In the genomic region with DNA sequence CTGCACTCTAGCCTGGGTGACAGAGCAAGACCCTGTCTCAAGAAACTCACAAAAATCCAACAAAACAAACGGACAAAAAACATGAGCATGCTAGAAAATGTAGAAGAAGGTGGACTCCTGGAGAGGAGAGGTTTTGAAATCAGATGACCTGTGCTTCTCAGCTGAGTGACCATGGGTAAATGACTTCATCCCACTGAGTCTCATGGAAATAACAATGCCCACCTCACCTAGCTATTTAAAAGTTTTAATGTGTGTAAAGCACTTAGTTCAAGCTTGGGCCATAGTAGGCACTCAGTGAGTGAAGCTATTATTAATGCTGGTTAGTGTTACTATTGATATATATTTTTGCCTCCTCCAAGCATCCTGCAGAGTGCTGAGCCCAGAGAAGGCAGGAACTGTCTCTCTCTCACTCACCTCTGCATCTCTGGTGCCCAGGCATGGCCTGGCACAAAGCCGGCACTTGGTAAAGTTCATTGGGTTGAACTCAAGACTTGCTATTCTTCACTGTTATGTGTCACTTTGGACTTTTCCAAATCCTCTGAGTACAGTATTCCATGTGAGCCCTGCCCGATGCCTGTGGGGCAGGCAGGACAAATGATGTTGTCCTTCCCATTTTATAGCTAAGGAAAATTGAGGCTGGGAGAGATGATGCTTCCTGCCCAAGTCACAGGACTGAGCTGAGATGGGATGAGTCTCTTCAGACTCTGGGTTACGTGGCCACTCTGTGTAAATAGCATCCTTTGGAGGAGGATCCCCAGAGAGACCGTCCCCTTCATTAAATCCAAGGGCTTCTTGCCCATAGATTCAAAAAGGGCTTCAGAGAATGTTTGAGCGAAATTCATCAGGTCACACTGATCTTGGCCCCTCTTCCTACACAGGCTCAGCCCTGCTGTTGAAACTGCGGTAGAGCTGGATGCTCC, we compare ENCODE assay signal across 12 cellular contexts.
DNase-seq lines count a peak whose midpoint lies in the region; ATAC-seq and TF ChIP-seq lines count a peak whose summit lies in the region.
"Had no signal": no experiment of that assay in that cellular context is flagged by ENCODE, and none has a peak within 500 bp of the region (broad histone marks: within the 10 kb centered on the region; RNA-seq: fewer than 3 reads in every experiment).

No MANE protein-coding gene starts in this region.

- CTCF ChIA-PET in RWPE1 (lab: Yijun Ruan, JAX), result interaction anchor here (0.6 to 1.9 kb wide), 4 partner anchors 18 to 1143 kb away, joined by 3 to 10 read pairs (median 4); no protein-coding TSS in a partner anchor
- CTCF ChIA-PET in activated naive CD4-positive, alpha-beta T cell treated with anti-CD3 and anti-CD28 coated beads for 36 hours (lab: Charles Lee), result interaction anchor here (1.2 to 1.4 kb wide), 2 partner anchors 18 to 245 kb away, joined by 3 to 4 read pairs; no protein-coding TSS in a partner anchor

- H3K4me3 ChIP-seq in kidney epithelial cell (ENCODE audit: low read depth, low read length) (no peak overlapping the region), subcutaneous abdominal adipose tissue (ENCODE audit: low read depth in 1 of 5, low read length in 5 of 5) (no peak overlapping the region)
- H3K4me3 ChIP-seq: upper lobe of right lung had no signal

- TF ChIP-seq CTCF in RWPE1 (conservative IDR thresholded peaks at IDR 0.05; ENCODE audit: low read depth) (no peak), kidney epithelial cell (IDR thresholded peaks at IDR 0.05; ENCODE audit: insufficient read depth, low read length, poor library complexity, severe bottlenecking) (no peak)

- H3K27me3 ChIP-seq in kidney epithelial cell (ENCODE audit: control insufficient read depth, insufficient read depth, low read length) (no peaks in the 10 kb centered on the region), subcutaneous abdominal adipose tissue (ENCODE audit: control insufficient read depth in 5 of 5, insufficient read depth in 4 of 5, low read length in 5 of 5) (peaks cover 5 to 20% (median 9%) of the 10 kb centered on the region in 5 donors)
- H3K27me3 ChIP-seq: upper lobe of right lung had no signal

- no peaks in the 10 kb centered on the region for H3K36me3 Mint-ChIP-seq in activated naive CD4-positive, alpha-beta T cell treated with anti-CD3 and anti-CD28 coated beads for 36 hours (ENCODE audit: low read depth)
- H3K36me3 Mint-ChIP-seq: activated naive CD4-positive, alpha-beta T cell treated with anti-CD3 and anti-CD28 coated beads, Interleukin-2, amount 50 U/mL, for 24 hours; WTC11 had no signal

- peaks cover 6% of the 10 kb centered on the region for H3K9me3 Mint-ChIP-seq in activated naive CD4-positive, alpha-beta T cell treated with anti-CD3 and anti-CD28 coated beads for 36 hours
- H3K9me3 Mint-ChIP-seq: activated naive CD4-positive, alpha-beta T cell treated with anti-CD3 and anti-CD28 coated beads, Interleukin-2, amount 50 U/mL, for 24 hours had no signal

- H3K27me3 Mint-ChIP-seq in activated naive CD4-positive, alpha-beta T cell treated with anti-CD3 and anti-CD28 coated beads for 36 hours (ENCODE audit: low read depth), result peaks cover 7% of the 10 kb centered on the region
- H3K27me3 Mint-ChIP-seq: activated naive CD4-positive, alpha-beta T cell treated with anti-CD3 and anti-CD28 coated beads, Interleukin-2, amount 50 U/mL, for 24 hours had no signal

- no peak overlapping the region for H3K9ac ChIP-seq in subcutaneous abdominal adipose tissue (ENCODE audit: low read length in 5 of 5)

- ATAC-seq in HG03521 (IDR thresholded peaks at IDR 0.05; ENCODE audit: unreplicated experiment), result no peak
- no peak for ATAC-seq in GM19452 (IDR thresholded peaks at IDR 0.05; ENCODE audit: unreplicated experiment)
- ATAC-seq: upper lobe of right lung had no signal

- POLR2A ChIA-PET in RWPE1 (lab: Yijun Ruan, JAX; ENCODE audit: low non-redundant PET), result no interaction called here

- H3K4me3 Mint-ChIP-seq in activated naive CD4-positive, alpha-beta T cell treated with anti-CD3 and anti-CD28 coated beads for 36 hours, result no peak overlapping the region
- H3K4me3 Mint-ChIP-seq: activated naive CD4-positive, alpha-beta T cell treated with anti-CD3 and anti-CD28 coated beads, Interleukin-2, amount 50 U/mL, for 24 hours; WTC11 had no signal

- no peak overlapping the region for H3K27ac Mint-ChIP-seq in activated naive CD4-positive, alpha-beta T cell treated with anti-CD3 and anti-CD28 coated beads for 36 hours
- H3K27ac Mint-ChIP-seq: activated naive CD4-positive, alpha-beta T cell treated with anti-CD3 and anti-CD28 coated beads, Interleukin-2, amount 50 U/mL, for 24 hours; WTC11 had no signal

- DNase-seq in Daoy (ENCODE audit: low read depth) (peak; percentile 32), RWPE1 (ENCODE audit: low spot score) (no peak), kidney epithelial cell (ENCODE audit: low read depth) (peak; percentile 63), NCI-H128 (lab: John Stamatoyannopoulos, UW; ENCODE audit: unreplicated experiment) (no peak)
- no peak for DNase-seq in activated naive CD4-positive, alpha-beta T cell treated with anti-CD3 and anti-CD28 coated beads for 36 hours
- DNase-seq: NCI-H2171 treated with DMSO at 0.1 percent for 48 hours, upper lobe of right lung had no signal

- peaks cover 0 to 26% (median 16%) of the 10 kb centered on the region in 5 donors for H3K4me1 ChIP-seq in subcutaneous abdominal adipose tissue (ENCODE audit: control insufficient read depth in 5 of 5, insufficient read depth in 5 of 5, low read length in 5 of 5)
- H3K4me1 ChIP-seq: upper lobe of right lung had no signal

- peaks cover 0 to 7% (median 7%) of the 10 kb centered on the region in 5 donors for H3K9me3 ChIP-seq in subcutaneous abdominal adipose tissue (ENCODE audit: control insufficient read depth in 5 of 5, low read length in 5 of 5)

- intact Hi-C loops in activated naive CD4-positive, alpha-beta T cell treated with anti-CD3 and anti-CD28 coated beads for 36 hours (cut with micrococcal nuclease), result no loop called here

- H3K36me3 ChIP-seq in kidney epithelial cell (ENCODE audit: control insufficient read depth, insufficient read depth, low read length) (no peaks in the 10 kb centered on the region), subcutaneous abdominal adipose tissue (ENCODE audit: control insufficient read depth in 5 of 5, insufficient read depth in 5 of 5, low read length in 5 of 5) (no peaks in the 10 kb centered on the region)
- H3K36me3 ChIP-seq: upper lobe of right lung had no signal

- H3K27ac ChIP-seq in RWPE1, result peak overlapping the region; percentile 91
- peak overlapping the region; percentile 18 for H3K27ac ChIP-seq in subcutaneous abdominal adipose tissue (ENCODE audit: low read depth, low read length)
- H3K27ac ChIP-seq: upper lobe of right lung had no signal

- H3K4me1 Mint-ChIP-seq in activated naive CD4-positive, alpha-beta T cell treated with anti-CD3 and anti-CD28 coated beads for 36 hours (ENCODE audit: low read depth), result no peaks in the 10 kb centered on the region
- H3K4me1 Mint-ChIP-seq: activated naive CD4-positive, alpha-beta T cell treated with anti-CD3 and anti-CD28 coated beads, Interleukin-2, amount 50 U/mL, for 24 hours had no signal

Comparison
In these comparisons a context has a peak if more than half of its experiments do, and no peak if none do; other contexts are left out.
1. DNase-seq: peak in Daoy (single experiment) and kidney epithelial cell (single experiment); none in RWPE1 (single experiment), NCI-H128 (single experiment) and activated naive CD4-positive, alpha-beta T cell treated with anti-CD3 and anti-CD28 coated beads for 36 hours (single experiment).